Comparison of ENCODE assay signal across 8 cellular contexts in genomic region chr16:50245417-50246298, GRCh38. TPM values are rescaled to one million over a fixed set of nuclear protein-coding genes. Genes with fewer than 3 reads are reported as not detected.
DNase-seq lines count a peak whose midpoint lies in the region; ATAC-seq and TF ChIP-seq lines count a peak whose summit lies in the region.

No MANE protein-coding gene starts in this region.

- no peaks in the 10 kb centered on the region for H3K27me3 Mint-ChIP-seq in activated naive CD8-positive, alpha-beta T cell treated with anti-CD3 and anti-CD28 coated beads for 36 hours

- DNase-seq in AG04449 (ENCODE audit: low read depth, low spot score) (no peak), RWPE1 (ENCODE audit: low spot score) (peak; percentile 95), right cardiac atrium (peak; percentile 63 to 81 (median 80)), sciatic nerve (ENCODE audit: low spot score) (peak; percentile 66), NCI-H128 (lab: John Stamatoyannopoulos, UW; ENCODE audit: unreplicated experiment) (no peak)
- DNase-seq in activated naive CD8-positive, alpha-beta T cell treated with anti-CD3 and anti-CD28 coated beads for 36 hours: peak; percentile 77

- no peaks in the 10 kb centered on the region for H3K9me3 Mint-ChIP-seq in activated naive CD8-positive, alpha-beta T cell treated with anti-CD3 and anti-CD28 coated beads for 36 hours

- ATAC-seq in GM18861 (IDR thresholded peaks at IDR 0.05; ENCODE audit: unreplicated experiment): peak; percentile 68
- peak; percentile 68 for ATAC-seq in HG03108 (IDR thresholded peaks at IDR 0.05; ENCODE audit: unreplicated experiment)
- peak; percentile 77 to 86 for ATAC-seq in right cardiac atrium
- ATAC-seq in sciatic nerve: peak; percentile 65

- peak overlapping the region; percentile 63 for H3K4me3 ChIP-seq in AG04449 (ENCODE audit: low read depth, low read length)
- peak overlapping the region; percentile 68 for H3K4me3 ChIP-seq in right cardiac atrium (ENCODE audit: low read length)

- WGBS in right cardiac atrium: 1% methylated on average over 74 of the region's 74 CpGs

- H3K4me3 Mint-ChIP-seq in activated naive CD8-positive, alpha-beta T cell treated with anti-CD3 and anti-CD28 coated beads for 36 hours: peak overlapping the region; percentile 75

- no peaks in the 10 kb centered on the region for H3K9me3 ChIP-seq in right cardiac atrium (ENCODE audit: control insufficient read depth, low read length)

- H3K4me1 ChIP-seq in right cardiac atrium (ENCODE audit: control insufficient read depth, insufficient read depth, low read length): no peaks in the 10 kb centered on the region

- CTCF ChIA-PET in AG04449 (lab: Yijun Ruan, JAX): interaction anchor here (1.0 to 1.5 kb wide), 7 partner anchors 10 to 111 kb away, joined by 3 to 6 read pairs (median 4); no protein-coding TSS in a partner anchor
- CTCF ChIA-PET in RWPE1 (lab: Yijun Ruan, JAX): interaction anchor here (0.6 to 0.9 kb wide), 6 partner anchors 9 to 753 kb away, joined by 3 to 5 read pairs (median 3); partner anchors contain the start of genes BRD7 and CNEP1R1

- H3K27me3 ChIP-seq in right cardiac atrium (ENCODE audit: control insufficient read depth, insufficient read depth): no peaks in the 10 kb centered on the region

- peak overlapping the region; percentile 81 for H3K27ac Mint-ChIP-seq in activated naive CD8-positive, alpha-beta T cell treated with anti-CD3 and anti-CD28 coated beads for 36 hours

- POLR2A ChIA-PET in AG04449 (lab: Yijun Ruan, JAX) (no interaction called here), RWPE1 (lab: Yijun Ruan, JAX; ENCODE audit: low non-redundant PET) (interaction anchor here (0.6 kb wide), 1 partner anchor 1832 kb away, joined by 4 read pairs; no protein-coding TSS in a partner anchor)

- H3K27ac ChIP-seq in RWPE1 (peak overlapping the region; percentile 86), right cardiac atrium (ENCODE audit: low read length) (no peak overlapping the region)

- H3K36me3 Mint-ChIP-seq in activated naive CD8-positive, alpha-beta T cell treated with anti-CD3 and anti-CD28 coated beads for 36 hours: no peaks in the 10 kb centered on the region

- intact Hi-C loops in right cardiac atrium (cut with DNase I): loop anchor here in 1 of 4 donors (10.0 kb wide), 1 partner anchor 59 kb away; no protein-coding TSS in a partner anchor
- intact Hi-C loops in sciatic nerve (cut with DNase I): loop anchor here (1.0 kb wide), 1 partner anchor 38 kb away; no protein-coding TSS in a partner anchor

- peak; percentile 38 for TF ChIP-seq CTCF in AG04449 (IDR thresholded peaks at IDR 0.05; ENCODE audit: insufficient read depth, low read length, missing control alignments)
- TF ChIP-seq CTCF in RWPE1 (conservative IDR thresholded peaks at IDR 0.05; ENCODE audit: low read depth): peak; percentile 40

- peaks cover 13% of the 10 kb centered on the region for H3K4me1 Mint-ChIP-seq in activated naive CD8-positive, alpha-beta T cell treated with anti-CD3 and anti-CD28 coated beads for 36 hours

RNA-seq across cellular contexts. Expression of gene ADCY7, which starts 20.7 kb away (rescaled TPM):
- 10 to 100 TPM; 72.3 to 73.1 TPM for total RNA-seq in activated naive CD8-positive, alpha-beta T cell treated with anti-CD3 and anti-CD28 coated beads for 36 hours
- total RNA-seq in right cardiac atrium (10 to 100 TPM; 11.4 to 21.2 (median 18.2) TPM), sciatic nerve (39.4 TPM)
- 4.8 TPM for polyA plus RNA-seq in right cardiac atrium

Comparison
In these comparisons a context has a peak if more than half of its experiments do, and no peak if none do; other contexts are left out.
1. DNase-seq: peak in RWPE1 (single experiment), activated naive CD8-positive, alpha-beta T cell treated with anti-CD3 and anti-CD28 coated beads for 36 hours (single experiment), right cardiac atrium (3 of 3) and sciatic nerve (single experiment); none in AG04449 (single experiment) and NCI-H128 (single experiment).
2. Peak in every context shown above with its lines, with median percentiles within 50 percentile points of each other: ATAC-seq.